12 cellular contexts compared by ENCODE assay signal in the genomic region with DNA sequence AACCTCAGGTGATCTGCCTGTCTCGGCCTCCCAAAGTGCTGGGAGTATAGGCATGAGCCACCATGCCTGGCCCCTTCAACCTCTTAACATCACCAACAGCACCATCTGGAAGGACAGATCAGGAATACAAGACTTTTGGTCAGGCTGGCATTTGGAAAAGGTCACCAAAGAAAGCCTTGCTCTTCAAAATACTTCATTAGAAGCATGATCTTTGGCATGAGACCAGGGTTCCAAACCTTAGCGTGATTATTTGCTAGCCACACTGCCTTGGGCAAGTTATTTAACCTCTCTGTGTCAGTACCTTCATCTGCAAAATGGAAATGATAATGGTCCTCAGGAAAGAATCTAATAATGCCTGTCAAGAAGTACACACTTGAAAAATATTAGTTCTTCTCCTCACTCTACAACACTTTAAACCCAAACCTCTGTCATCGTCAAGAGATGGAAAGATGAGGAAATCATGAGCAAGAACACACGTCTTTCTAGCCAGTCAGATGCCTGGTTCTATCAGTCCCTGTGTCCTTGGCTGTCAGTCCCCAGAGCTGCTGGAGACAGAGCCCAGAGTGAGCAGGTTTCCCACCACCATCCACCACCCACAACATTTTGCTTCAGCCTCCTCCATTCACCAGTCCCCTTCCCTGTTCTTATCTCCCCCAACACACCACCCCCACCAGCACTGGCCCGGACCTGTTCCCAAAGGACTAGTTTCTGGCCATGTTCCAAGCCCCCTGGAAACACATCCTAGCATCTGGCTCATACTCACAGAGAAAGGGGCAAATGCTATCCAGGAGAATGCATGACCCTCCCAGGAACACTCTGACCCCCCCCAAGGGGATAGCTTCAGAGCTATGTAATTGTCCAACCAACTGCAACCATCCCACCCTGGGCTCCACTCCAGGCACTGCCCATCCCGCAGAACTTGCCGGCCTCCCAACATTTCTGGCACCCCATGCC. TPM values are rescaled to one million over a fixed set of nuclear protein-coding genes. Genes with fewer than 3 reads are reported as not detected.
A peak's percentile ranks its signal among the peaks of the same experiment; 100 is the strongest.
DNase-seq lines count a peak whose midpoint lies in the region; ATAC-seq and TF ChIP-seq lines count a peak whose summit lies in the region.
"Had no signal": no experiment of that assay in that cellular context is flagged by ENCODE, and none has a peak within 500 bp of the region (broad histone marks: within the 10 kb centered on the region; RNA-seq: fewer than 3 reads in every experiment).

No MANE protein-coding gene starts in this region.

- H3K36me3 ChIP-seq in hepatocyte (replicated peaks; ENCODE audit: insufficient read depth, low read depth) (no peaks in the 10 kb centered on the region), skeletal muscle tissue (ENCODE audit: control insufficient read depth in 3 of 3, insufficient read depth in 3 of 3, low read length in 3 of 3) (peaks cover 6 to 7% (median 7%) of the 10 kb centered on the region in 3 donors)

- peak overlapping the region in 2 of 3 donors; percentile 87 to 89 for H3K9ac ChIP-seq in skeletal muscle tissue (ENCODE audit: low read depth in 1 of 3, low read length in 3 of 3)

- H3K27me3 ChIP-seq in hepatocyte: no peaks in the 10 kb centered on the region
- H3K27me3 ChIP-seq in skeletal muscle tissue (ENCODE audit: control insufficient read depth in 3 of 3, insufficient read depth in 3 of 3, low read length in 3 of 3): no peaks in the 10 kb centered on the region

- H2AFZ ChIP-seq in hepatocyte: no peak overlapping the region

- H4K20me1 ChIP-seq in hepatocyte (ENCODE audit: insufficient read depth, poor library complexity, severe bottlenecking): peaks cover 18% of the 10 kb centered on the region

- H3K9me2 ChIP-seq in hepatocyte (replicated peaks; ENCODE audit: insufficient read depth): no peaks in the 10 kb centered on the region

- DNase-seq in HFF-Myc (ENCODE audit: extremely low read depth, low read depth): no peak
- DNase-seq in cardiac fibroblast (ENCODE audit: low read depth in 2 of 2): peak; percentile 14 to 83
- no peak for DNase-seq in hepatocyte (ENCODE audit: low spot score)
- no peak for DNase-seq in activated CD4-positive, alpha-beta T cell treated with anti-CD3 and anti-CD28 coated beads, Interleukin-2, amount 50 U/mL, for 1 hour
- DNase-seq in NCI-H1048 (lab: John Stamatoyannopoulos, UW): no peak
- no peak for DNase-seq in iPS-NIHi11 (ENCODE audit: low spot score)
- DNase-seq: activated T-cell treated with anti-CD3 and anti-CD28 coated beads, Interleukin-2, amount 50 U/mL, for 4 hours; erythroblast; SHP77; stimulated activated naive CD4-positive, alpha-beta T cell had no signal

- H3K9me3 ChIP-seq in hepatocyte (ENCODE audit: low read depth) (no peaks in the 10 kb centered on the region), skeletal muscle tissue (ENCODE audit: control insufficient read depth in 3 of 3, low read length in 3 of 3) (no peaks in the 10 kb centered on the region)

- H3K79me2 ChIP-seq in hepatocyte: peaks cover 71% of the 10 kb centered on the region

- WGBS in hepatocyte (ENCODE audit: low lambda C conversion rate, missing lambda C conversion rate): 75% methylated on average over 7 of the region's 7 CpGs

- H3K4me1 ChIP-seq in hepatocyte (ENCODE audit: insufficient read depth): peaks cover 22% of the 10 kb centered on the region
- peaks cover 15 to 24% (median 23%) of the 10 kb centered on the region in 3 donors for H3K4me1 ChIP-seq in skeletal muscle tissue (ENCODE audit: control insufficient read depth in 3 of 3, insufficient read depth in 3 of 3, low read length in 3 of 3)

- ATAC-seq in GM21381 (IDR thresholded peaks at IDR 0.05; ENCODE audit: unreplicated experiment): no peak
- ATAC-seq: activated T-cell treated with anti-CD3 and anti-CD28 coated beads, Interleukin-2, amount 50 U/mL, for 4 hours had no signal

- H3K4me2 ChIP-seq in hepatocyte: peak overlapping the region; percentile 95

- H3K27ac ChIP-seq in hepatocyte: no peak overlapping the region
- peak overlapping the region; percentile 75 for H3K27ac ChIP-seq in skeletal muscle tissue (ENCODE audit: low read depth, low read length)

- H3K4me3 ChIP-seq in HFF-Myc (replicated peaks; ENCODE audit: low read depth, low read length) (peak overlapping the region; percentile 70), cardiac fibroblast (replicated peaks in 1 of 2; ENCODE audit: low read depth in 2 of 2, low read length in 2 of 2) (peak overlapping the region; percentile 80 to 94), hepatocyte (no peak overlapping the region), skeletal muscle tissue (ENCODE audit: low read length in 3 of 3) (peak overlapping the region in 2 of 3 donors; percentile 77 to 88)

- TF ChIP-seq CTCF in HFF-Myc (IDR thresholded peaks at IDR 0.05; ENCODE audit: low read depth, low read length, missing control alignments) (no peak), cardiac fibroblast (IDR thresholded peaks at IDR 0.05; ENCODE audit: low read depth, low read length) (no peak), hepatocyte (IDR thresholded peaks at IDR 0.05; ENCODE audit: poor library complexity) (no peak)

RNA-seq across cellular contexts. Expression of a gene that starts 2.0 kb away (rescaled TPM):
- total RNA-seq in hepatocyte (27.9 and 37.7 TPM in 2 replicates), skeletal muscle tissue (37.6 TPM)
- 19.0 and 22.7 TPM in 2 replicates for polyA plus RNA-seq in hepatocyte

RNA-seq across cellular contexts. Expression of a gene that starts 31.4 kb away (rescaled TPM):
- 14.2 and 23.2 TPM in 2 replicates for total RNA-seq in hepatocyte
- 24.1 and 28.6 TPM in 2 replicates for polyA plus RNA-seq in hepatocyte
- total RNA-seq in skeletal muscle tissue: 4.2 TPM

Comparison
In these comparisons a context has a peak if more than half of its experiments do, and no peak if none do; other contexts are left out.
1. DNase-seq: peak in cardiac fibroblast (2 of 2); none in HFF-Myc (single experiment), hepatocyte (single experiment), activated CD4-positive, alpha-beta T cell treated with anti-CD3 and anti-CD28 coated beads, Interleukin-2, amount 50 U/mL, for 1 hour (single experiment), NCI-H1048 (single experiment) and iPS-NIHi11 (single experiment).